ENCODE assay signal across 32 cellular contexts in the genomic region with DNA sequence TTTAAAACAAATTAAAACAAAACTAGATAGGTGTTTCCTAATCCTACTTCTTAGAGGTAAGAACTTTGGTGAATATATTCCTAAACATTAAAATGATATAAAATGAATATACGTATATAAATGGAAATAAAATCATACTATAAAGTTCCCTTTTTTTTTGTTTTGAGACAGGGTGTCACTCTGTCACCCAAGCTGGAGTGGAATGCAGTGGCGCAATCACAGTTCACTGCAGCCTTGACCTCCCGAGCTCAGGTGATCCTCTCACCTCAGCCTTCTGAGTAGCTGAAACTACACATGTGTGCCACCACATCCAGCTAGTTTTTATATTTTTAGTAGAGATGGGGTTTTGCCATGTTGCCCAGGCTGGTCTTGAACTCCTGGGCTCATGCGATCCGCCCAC.
"Had no signal": no experiment of that assay in that cellular context is flagged by ENCODE, and none has a peak within 500 bp of the region (broad histone marks: within the 10 kb centered on the region; RNA-seq: fewer than 3 reads in every experiment).

No MANE protein-coding gene starts in this region.

- ATAC-seq: activated CD4-positive, alpha-beta T cell treated with anti-CD3 and anti-CD28 coated beads for 36 hours; activated CD8-positive, alpha-beta memory T cell treated with anti-CD3 and anti-CD28 coated beads, Interleukin-2, amount 10 ng/mL, durations not matched to agents 7 days and 5 days; activated CD8-positive, alpha-beta T cell treated with anti-CD3 and anti-CD28 coated beads, Interleukin-2, amount 10 ng/mL, durations not matched to agents 7 days and 5 days; activated naive CD4-positive, alpha-beta T cell treated with anti-CD3 and anti-CD28 coated beads, Interleukin-2, amount 50 U/mL, for 72 hours; gastroesophageal sphincter had no signal

- DNase-seq: activated CD4-positive, alpha-beta memory T cell treated with anti-CD3 and anti-CD28 coated beads for 36 hours; activated CD4-positive, alpha-beta T cell treated with anti-CD3 and anti-CD28 coated beads for 36 hours; activated CD4-positive, alpha-beta T cell treated with anti-CD3 and anti-CD28 coated beads, Interleukin-2, amount 10 ng/mL, durations not matched to agents 24 days and 14 days; activated CD4-positive, CD25-positive, alpha-beta regulatory T cell; activated CD4-positive, CD25-positive, alpha-beta regulatory T cell treated with anti-CD3 and anti-CD28 coated beads, Interleukin-2, amount 50 U/mL, for 72 hours; activated CD8-positive, alpha-beta memory T cell treated with anti-CD3 and anti-CD28 coated beads, Interleukin-2, amount 10 ng/mL, durations not matched to agents 7 days and 5 days; activated CD8-positive, alpha-beta memory T cell treated with anti-CD3 and anti-CD28 coated beads, Interleukin-2, amount 50 U/mL, for 4 hours; activated CD8-positive, alpha-beta T cell treated with anti-CD3 and anti-CD28 coated beads, Interleukin-2, amount 10 ng/mL, durations not matched to agents 7 days and 5 days; activated gamma-delta T cell; activated naive CD4-positive, alpha-beta T cell; activated naive CD4-positive, alpha-beta T cell treated with anti-CD3 and anti-CD28 coated beads, Interleukin-2, amount 10 ng/mL, durations not matched to agents 7 days and 5 days; activated naive CD8-positive, alpha-beta T cell treated with anti-CD3 and anti-CD28 coated beads, Interleukin-2, amount 10 ng/mL, durations not matched to agents 7 days and 5 days; activated T-cell treated with anti-CD3 and anti-CD28 coated beads, Interleukin-2, amount 50 U/mL, for 1 hour; activated T-cell treated with anti-CD3 and anti-CD28 coated beads, Interleukin-2, amount 50 U/mL, for 48 hours; central memory CD4-positive, alpha-beta T cell; cerebellar nuclear complex; colonic mucosa; effector CD8-positive, alpha-beta T cell; esophagus squamous epithelium; foreskin melanocyte; T-helper 2 cell had no signal

- H3K4me3 Mint-ChIP-seq: activated CD4-positive, alpha-beta memory T cell treated with anti-CD3 and anti-CD28 coated beads for 36 hours; activated CD4-positive, alpha-beta T cell treated with anti-CD3 and anti-CD28 coated beads for 36 hours; activated CD4-positive, alpha-beta T cell treated with anti-CD3 and anti-CD28 coated beads, Interleukin-2, amount 10 ng/mL, durations not matched to agents 24 days and 14 days; activated CD8-positive, alpha-beta memory T cell treated with anti-CD3 and anti-CD28 coated beads, Interleukin-2, amount 10 ng/mL, durations not matched to agents 7 days and 5 days; activated CD8-positive, alpha-beta T cell treated with anti-CD3 and anti-CD28 coated beads, Interleukin-2, amount 10 ng/mL, durations not matched to agents 7 days and 5 days; activated naive CD4-positive, alpha-beta T cell treated with anti-CD3 and anti-CD28 coated beads, Interleukin-2, amount 10 ng/mL, durations not matched to agents 7 days and 5 days; activated naive CD8-positive, alpha-beta T cell treated with anti-CD3 and anti-CD28 coated beads, Interleukin-2, amount 10 ng/mL, durations not matched to agents 7 days and 5 days; activated T-helper 1 cell treated with anti-CD3 and anti-CD28 coated beads, Interleukin-12 subunit alpha, Interleukin-12 subunit beta, Interleukin-2, Interleukin-4 antibody, amounts not matched to agents 30 ng/mL and 10 ng/mL and 1 ng/mL, durations not matched to agents 14 hours and 24 hours and 36 hours; brain had no signal

- FAIRE-seq: endometrium, endothelial cell of umbilical vein had no signal

- H3K4me3 ChIP-seq: ascending aorta, breast epithelium, cardiac muscle cell, colonic mucosa, esophagus squamous epithelium, gastroesophageal sphincter had no signal

- H3K9me3 Mint-ChIP-seq: activated CD4-positive, alpha-beta memory T cell treated with anti-CD3 and anti-CD28 coated beads for 36 hours; activated CD4-positive, alpha-beta T cell treated with anti-CD3 and anti-CD28 coated beads, Interleukin-2, amount 10 ng/mL, durations not matched to agents 24 days and 14 days; activated naive CD4-positive, alpha-beta T cell treated with anti-CD3 and anti-CD28 coated beads, Interleukin-2, amount 10 ng/mL, durations not matched to agents 7 days and 5 days; activated naive CD4-positive, alpha-beta T cell treated with anti-CD3 and anti-CD28 coated beads, Interleukin-2, amount 50 U/mL, for 72 hours; activated naive CD8-positive, alpha-beta T cell treated with anti-CD3 and anti-CD28 coated beads, Interleukin-2, amount 10 ng/mL, durations not matched to agents 7 days and 5 days; activated T-helper 1 cell treated with anti-CD3 and anti-CD28 coated beads, Interleukin-12 subunit alpha, Interleukin-12 subunit beta, Interleukin-2, Interleukin-4 antibody, amounts not matched to agents 30 ng/mL and 10 ng/mL and 1 ng/mL, durations not matched to agents 14 hours and 24 hours and 36 hours; activated T-helper 2 cell treated with anti-CD3 and anti-CD28 coated beads, Interferon-gamma antibody, Interleukin-2, Interleukin-4, amounts not matched to agents 10 μg/mL and 5 μg/mL and 100 μg/mL, durations not matched to agents 14 hours and 24 hours and 36 hours; brain had no signal

- H3K27ac Mint-ChIP-seq: activated CD4-positive, alpha-beta memory T cell treated with anti-CD3 and anti-CD28 coated beads for 36 hours; activated CD4-positive, alpha-beta T cell treated with anti-CD3 and anti-CD28 coated beads for 36 hours; activated CD4-positive, alpha-beta T cell treated with anti-CD3 and anti-CD28 coated beads, Interleukin-2, amount 10 ng/mL, durations not matched to agents 24 days and 14 days; activated CD8-positive, alpha-beta memory T cell treated with anti-CD3 and anti-CD28 coated beads, Interleukin-2, amount 10 ng/mL, durations not matched to agents 7 days and 5 days; activated CD8-positive, alpha-beta T cell treated with anti-CD3 and anti-CD28 coated beads, Interleukin-2, amount 10 ng/mL, durations not matched to agents 7 days and 5 days; activated naive CD4-positive, alpha-beta T cell treated with anti-CD3 and anti-CD28 coated beads, Interleukin-2, amount 10 ng/mL, durations not matched to agents 7 days and 5 days; activated naive CD4-positive, alpha-beta T cell treated with anti-CD3 and anti-CD28 coated beads, Interleukin-2, amount 50 U/mL, for 72 hours; activated naive CD8-positive, alpha-beta T cell treated with anti-CD3 and anti-CD28 coated beads, Interleukin-2, amount 10 ng/mL, durations not matched to agents 7 days and 5 days; activated T-helper 1 cell treated with anti-CD3 and anti-CD28 coated beads, Interleukin-12 subunit alpha, Interleukin-12 subunit beta, Interleukin-2, Interleukin-4 antibody, amounts not matched to agents 30 ng/mL and 10 ng/mL and 1 ng/mL, durations not matched to agents 14 hours and 24 hours and 36 hours; activated T-helper 2 cell treated with anti-CD3 and anti-CD28 coated beads, Interferon-gamma antibody, Interleukin-2, Interleukin-4, amounts not matched to agents 10 μg/mL and 5 μg/mL and 100 μg/mL, durations not matched to agents 14 hours and 24 hours and 36 hours; brain had no signal

- H3K9me3 ChIP-seq: ascending aorta, breast epithelium, colonic mucosa, esophagus squamous epithelium, gastroesophageal sphincter had no signal

- H3K27me3 Mint-ChIP-seq: activated CD4-positive, alpha-beta memory T cell treated with anti-CD3 and anti-CD28 coated beads for 36 hours; activated CD4-positive, alpha-beta T cell treated with anti-CD3 and anti-CD28 coated beads for 36 hours; activated CD4-positive, alpha-beta T cell treated with anti-CD3 and anti-CD28 coated beads, Interleukin-2, amount 10 ng/mL, durations not matched to agents 24 days and 14 days; activated CD8-positive, alpha-beta memory T cell treated with anti-CD3 and anti-CD28 coated beads, Interleukin-2, amount 10 ng/mL, durations not matched to agents 7 days and 5 days; activated naive CD4-positive, alpha-beta T cell treated with anti-CD3 and anti-CD28 coated beads, Interleukin-2, amount 10 ng/mL, durations not matched to agents 7 days and 5 days; activated naive CD8-positive, alpha-beta T cell treated with anti-CD3 and anti-CD28 coated beads, Interleukin-2, amount 10 ng/mL, durations not matched to agents 7 days and 5 days; brain had no signal

- H3K27me3 ChIP-seq: ascending aorta, breast epithelium, cardiac muscle cell, colonic mucosa, esophagus squamous epithelium, gastroesophageal sphincter had no signal

- H3K36me3 ChIP-seq: breast epithelium, colonic mucosa had no signal

- H3K4me1 Mint-ChIP-seq: activated CD4-positive, alpha-beta T cell treated with anti-CD3 and anti-CD28 coated beads, Interleukin-2, amount 10 ng/mL, durations not matched to agents 24 days and 14 days; activated CD8-positive, alpha-beta memory T cell treated with anti-CD3 and anti-CD28 coated beads, Interleukin-2, amount 10 ng/mL, durations not matched to agents 7 days and 5 days; activated naive CD4-positive, alpha-beta T cell treated with anti-CD3 and anti-CD28 coated beads, Interleukin-2, amount 10 ng/mL, durations not matched to agents 7 days and 5 days; activated naive CD8-positive, alpha-beta T cell treated with anti-CD3 and anti-CD28 coated beads, Interleukin-2, amount 10 ng/mL, durations not matched to agents 7 days and 5 days; brain had no signal

- H3K4me1 ChIP-seq: ascending aorta, breast epithelium, colonic mucosa, esophagus squamous epithelium, gastroesophageal sphincter had no signal

- H3K27ac ChIP-seq: ascending aorta, breast epithelium, cardiac muscle cell, colonic mucosa, epithelial cell of prostate, esophagus squamous epithelium, gastroesophageal sphincter had no signal
